In genomic region chr7:47572939-47573757, GRCh38 we compare ENCODE assay signal across 1 cellular context.
TF ChIP-seq lines count a peak whose summit lies in the region.

No MANE protein-coding gene starts in this region.

TF ChIP-seq in liver, 16 proteins besides CTCF, POLR2A, EP300 and RAD21 (continued from another document):
- no peak for TF ChIP-seq ATF3 (IDR thresholded peaks at IDR 0.05)
